ENCODE assay signal across 24 cellular contexts in genomic region chr17:65088621-65089385, GRCh38.
"Had no signal": no experiment of that assay in that cellular context is flagged by ENCODE, and none has a peak within 500 bp of the region (broad histone marks: within the 10 kb centered on the region; RNA-seq: fewer than 3 reads in every experiment).

No MANE protein-coding gene starts in this region.

- H3K36me3 ChIP-seq: left lung, sigmoid colon had no signal

- DNase-seq: activated gamma-delta T cell treated with Interleukin-2 at 50 U/mL for 16 hours; activated T-cell treated with anti-CD3 and anti-CD28 coated beads, Interleukin-2, amount 50 U/mL, for 1 hour; anterior cingulate cortex; central memory CD4-positive, alpha-beta T cell; dorsolateral prefrontal cortex; effector memory CD8-positive, alpha-beta T cell; glutamatergic neuron; immature natural killer cell; kidney glomerular epithelial cell; left lung; midbrain; retina; sigmoid colon; stimulated activated CD4-positive, alpha-beta T cell treated with anti-CD3 and anti-CD28 coated beads, Interleukin-15, amount 100 ng/mL, for 24 hours; T-helper 1 cell had no signal

- H3K4me3 Mint-ChIP-seq: activated naive CD4-positive, alpha-beta T cell treated with anti-CD3 and anti-CD28 coated beads, Interleukin-2, amount 50 U/mL, for 24 hours; brain; effector memory CD8-positive, alpha-beta T cell; immature natural killer cell; natural killer cell treated with Interleukin-12 subunit alpha and Interleukin-12 subunit beta and Interleukin-15 and Interleukin-18, amount 100 ng/mL, for 72 hours; stimulated activated memory B cell treated with anti-CD40 and anti-IgM and Interleukin-4, amounts not matched to agents 10 μg/mL and 1 μg/mL and 100 μg/mL, for 72 hours; type B pancreatic cell; WTC11 had no signal

- H3K27ac ChIP-seq: dorsolateral prefrontal cortex, hepatocyte, left lung, sigmoid colon had no signal

- H3K9me3 ChIP-seq: left lung, sigmoid colon had no signal

- H3K4me1 ChIP-seq: left lung, sigmoid colon had no signal

- H3K36me3 Mint-ChIP-seq: brain; natural killer cell treated with Interleukin-12 subunit alpha and Interleukin-12 subunit beta and Interleukin-15 and Interleukin-18, amount 100 ng/mL, for 72 hours; type B pancreatic cell; WTC11 had no signal

- H3K9me3 Mint-ChIP-seq: activated naive CD4-positive, alpha-beta T cell treated with anti-CD3 and anti-CD28 coated beads, Interleukin-2, amount 50 U/mL, for 24 hours; effector memory CD8-positive, alpha-beta T cell; immature natural killer cell; natural killer cell treated with Interleukin-12 subunit alpha and Interleukin-12 subunit beta and Interleukin-15 and Interleukin-18, amount 100 ng/mL, for 72 hours; stimulated activated memory B cell treated with anti-CD40 and anti-IgM and Interleukin-4, amounts not matched to agents 10 μg/mL and 1 μg/mL and 100 μg/mL, for 72 hours; type B pancreatic cell had no signal

- H3K27me3 ChIP-seq: dorsolateral prefrontal cortex, hepatocyte, left lung, sigmoid colon had no signal

- H3K27ac Mint-ChIP-seq: activated naive CD4-positive, alpha-beta T cell treated with anti-CD3 and anti-CD28 coated beads, Interleukin-2, amount 50 U/mL, for 24 hours; brain; immature natural killer cell; natural killer cell treated with Interleukin-12 subunit alpha and Interleukin-12 subunit beta and Interleukin-15 and Interleukin-18, amount 100 ng/mL, for 72 hours; progenitor cell of endocrine pancreas; stimulated activated memory B cell treated with anti-CD40 and anti-IgM and Interleukin-4, amounts not matched to agents 10 μg/mL and 1 μg/mL and 100 μg/mL, for 72 hours; WTC11 had no signal

- H3K4me1 Mint-ChIP-seq: activated naive CD4-positive, alpha-beta T cell treated with anti-CD3 and anti-CD28 coated beads, Interleukin-2, amount 50 U/mL, for 24 hours; immature natural killer cell; stimulated activated memory B cell treated with anti-CD40 and anti-IgM and Interleukin-4, amounts not matched to agents 10 μg/mL and 1 μg/mL and 100 μg/mL, for 72 hours had no signal

- H3K27me3 Mint-ChIP-seq: activated naive CD4-positive, alpha-beta T cell treated with anti-CD3 and anti-CD28 coated beads, Interleukin-2, amount 50 U/mL, for 24 hours; effector memory CD8-positive, alpha-beta T cell; natural killer cell treated with Interleukin-12 subunit alpha and Interleukin-12 subunit beta and Interleukin-15 and Interleukin-18, amount 100 ng/mL, for 72 hours; stimulated activated memory B cell treated with anti-CD40 and anti-IgM and Interleukin-4, amounts not matched to agents 10 μg/mL and 1 μg/mL and 100 μg/mL, for 72 hours had no signal

- H3K4me3 ChIP-seq: dorsolateral prefrontal cortex, hepatocyte, left lung, sigmoid colon, smooth muscle cell had no signal

- ATAC-seq: effector memory CD8-positive, alpha-beta T cell; left lung; natural killer cell treated with Interleukin-12 subunit alpha and Interleukin-12 subunit beta and Interleukin-15 and Interleukin-18, amount 100 ng/mL, for 72 hours; stimulated activated memory B cell treated with anti-CD40 and anti-IgM and Interleukin-4, amounts not matched to agents 10 μg/mL and 1 μg/mL and 100 μg/mL, for 72 hours; WTC11 had no signal
